In genomic region chr11:85123752-85124231, GRCh38 we compare ENCODE assay signal across 12 cellular contexts.
A peak's percentile ranks its signal among the peaks of the same experiment; 100 is the strongest.
DNase-seq lines count a peak whose midpoint lies in the region; ATAC-seq and TF ChIP-seq lines count a peak whose summit lies in the region.
"Had no signal": no experiment of that assay in that cellular context is flagged by ENCODE, and none has a peak within 500 bp of the region (broad histone marks: within the 10 kb centered on the region; RNA-seq: fewer than 3 reads in every experiment).

No MANE protein-coding gene starts in this region.

- H3K4me3 ChIP-seq in lower leg skin (ENCODE audit: low read depth, poor library complexity, severe bottlenecking), result no peak overlapping the region
- H3K4me3 ChIP-seq: gastroesophageal sphincter had no signal

- peaks cover 0 to 7% (median 0%) of the 10 kb centered on the region in 7 donors for H3K9me3 Mint-ChIP-seq in naive B cell

- H3K36me3 Mint-ChIP-seq in naive B cell, result no peaks in the 10 kb centered on the region

- 52 to 75% methylated on average over 1 of the region's 1 CpG for WGBS in lower leg skin, 2 donors

- intact Hi-C loops in lower leg skin (cut with DNase I; ENCODE audit: low total_unique reads), result no loop called here

- no peak overlapping the region for H3K4me3 Mint-ChIP-seq in naive B cell
- H3K4me3 Mint-ChIP-seq: activated CD4-positive, alpha-beta memory T cell treated with anti-CD3 and anti-CD28 coated beads, Interleukin-2, amount 10 ng/mL, durations not matched to agents 7 days and 5 days; naive thymus-derived CD8-positive, alpha-beta T cell had no signal

- DNase-seq in naive B cell (peak; percentile 41), HUDEP-2 (lab: John Stamatoyannopoulos, UW; ENCODE audit: unreplicated experiment in 76 of 76) (no peak), ecto neural progenitor cell (ENCODE audit: low spot score) (no peak), lower leg skin (ENCODE audit: low spot score in 2 of 2) (no peak)
- DNase-seq: activated CD4-positive, alpha-beta memory T cell treated with anti-CD3 and anti-CD28 coated beads, Interleukin-2, amount 10 ng/mL, durations not matched to agents 7 days and 5 days; brain microvascular endothelial cell; IMR-90; naive thymus-derived CD8-positive, alpha-beta T cell had no signal

- peak; percentile 95 for ATAC-seq in GM18909 (IDR thresholded peaks at IDR 0.05; ENCODE audit: poor library complexity, unreplicated experiment)
- peak; percentile 93 for ATAC-seq in HG02610 (IDR thresholded peaks at IDR 0.05; ENCODE audit: unreplicated experiment)
- peak; percentile 96 for ATAC-seq in HG03521 (IDR thresholded peaks at IDR 0.05; ENCODE audit: unreplicated experiment)
- peak; percentile 87 to 92 for ATAC-seq in naive B cell (ENCODE audit: low read depth in 2 of 2)
- ATAC-seq: gastroesophageal sphincter; naive thymus-derived CD8-positive, alpha-beta T cell had no signal

- no peak for TF ChIP-seq CTCF in lower leg skin (IDR thresholded peaks at IDR 0.05)

- H3K27me3 Mint-ChIP-seq in naive B cell, result no peaks in the 10 kb centered on the region
- H3K27me3 Mint-ChIP-seq: activated CD4-positive, alpha-beta memory T cell treated with anti-CD3 and anti-CD28 coated beads, Interleukin-2, amount 10 ng/mL, durations not matched to agents 7 days and 5 days; naive thymus-derived CD8-positive, alpha-beta T cell had no signal

- no peak for TF ChIP-seq POLR2A in lower leg skin (IDR thresholded peaks at IDR 0.05)

- H3K4me1 Mint-ChIP-seq in naive B cell, result peaks cover 0 to 18% (median 0%) of the 10 kb centered on the region in 3 donors
- H3K4me1 Mint-ChIP-seq: activated CD4-positive, alpha-beta memory T cell treated with anti-CD3 and anti-CD28 coated beads, Interleukin-2, amount 10 ng/mL, durations not matched to agents 7 days and 5 days; naive thymus-derived CD8-positive, alpha-beta T cell had no signal

- peak overlapping the region in 5 of 6 donors; percentile 8 to 95 (median 78) for H3K27ac Mint-ChIP-seq in naive B cell
- H3K27ac Mint-ChIP-seq: activated CD4-positive, alpha-beta memory T cell treated with anti-CD3 and anti-CD28 coated beads, Interleukin-2, amount 10 ng/mL, durations not matched to agents 7 days and 5 days; naive thymus-derived CD8-positive, alpha-beta T cell had no signal
